ENCODE assay signal across 1 cellular context in the genomic region with DNA sequence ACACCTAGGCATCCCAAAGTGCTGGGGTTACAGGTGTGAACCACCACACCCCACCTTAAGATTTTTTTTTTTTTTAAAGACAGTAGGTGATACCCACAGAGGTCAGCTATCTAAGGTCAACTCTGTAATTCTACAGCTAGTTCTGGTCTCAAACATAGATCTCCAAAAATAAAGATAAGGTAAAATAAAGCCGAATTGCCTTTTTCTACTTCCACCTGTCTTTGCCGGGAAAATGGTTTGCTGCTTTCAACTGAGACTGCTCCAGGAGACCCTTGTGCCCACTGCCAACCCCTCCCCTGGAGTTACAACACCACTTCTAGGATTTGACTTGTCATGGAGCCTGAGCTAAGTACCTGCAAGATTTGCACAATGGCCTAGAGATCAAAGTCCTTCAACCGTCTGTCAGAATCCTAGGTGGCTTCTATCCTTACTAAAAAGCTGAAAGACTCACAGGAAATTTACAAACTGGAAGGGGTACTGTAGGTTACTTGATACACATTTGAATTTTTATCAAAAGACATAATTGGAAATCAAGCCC.
TF ChIP-seq lines count a peak whose summit lies in the region.

No MANE protein-coding gene starts in this region.

TF ChIP-seq in HepG2, 621 proteins besides CTCF, POLR2A, EP300 and RAD21 (continued from another document and continues in another):
- TF ChIP-seq CREM (IDR thresholded peaks at IDR 0.05) = peak; percentile 53; the same call in 1 of the 2 replicates
- no peak for TF ChIP-seq CREM (CRISPR knock-in tag; IDR thresholded peaks at IDR 0.05)
- no peak for TF ChIP-seq HNRNPH1 (optimal IDR thresholded peaks at IDR 0.05; ENCODE audit: low read depth, low read length)
- TF ChIP-seq FOXK1 (CRISPR knock-in tag; IDR thresholded peaks at IDR 0.05; ENCODE audit: borderline replicate concordance, low read depth) = no peak; the same call in 1 of the 2 replicates
- TF ChIP-seq, protein P1, sequence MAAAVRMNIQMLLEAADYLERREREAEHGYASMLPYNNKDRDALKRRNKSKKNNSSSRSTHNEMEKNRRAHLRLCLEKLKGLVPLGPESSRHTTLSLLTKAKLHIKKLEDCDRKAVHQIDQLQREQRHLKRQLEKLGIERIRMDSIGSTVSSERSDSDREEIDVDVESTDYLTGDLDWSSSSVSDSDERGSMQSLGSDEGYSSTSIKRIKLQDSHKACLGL (CRISPR knock-in tag; IDR thresholded peaks at IDR 0.05) = no peak
- peak; percentile 91 for TF ChIP-seq THAP11 (CRISPR knock-in tag; IDR thresholded peaks at IDR 0.05)
- TF ChIP-seq, protein P2, sequence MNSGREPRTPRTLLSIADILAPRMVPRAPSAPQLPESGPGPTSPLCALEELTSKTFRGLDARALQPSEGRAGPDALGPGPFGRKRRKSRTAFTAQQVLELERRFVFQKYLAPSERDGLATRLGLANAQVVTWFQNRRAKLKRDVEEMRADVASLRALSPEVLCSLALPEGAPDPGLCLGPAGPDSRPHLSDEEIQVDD (CRISPR knock-in tag; IDR thresholded peaks at IDR 0.05; ENCODE audit: borderline replicate concordance) = no peak
- TF ChIP-seq MZF1 (CRISPR knock-in tag; IDR thresholded peaks at IDR 0.05; ENCODE audit: borderline replicate concordance) = no peak
- TF ChIP-seq, protein P3, sequence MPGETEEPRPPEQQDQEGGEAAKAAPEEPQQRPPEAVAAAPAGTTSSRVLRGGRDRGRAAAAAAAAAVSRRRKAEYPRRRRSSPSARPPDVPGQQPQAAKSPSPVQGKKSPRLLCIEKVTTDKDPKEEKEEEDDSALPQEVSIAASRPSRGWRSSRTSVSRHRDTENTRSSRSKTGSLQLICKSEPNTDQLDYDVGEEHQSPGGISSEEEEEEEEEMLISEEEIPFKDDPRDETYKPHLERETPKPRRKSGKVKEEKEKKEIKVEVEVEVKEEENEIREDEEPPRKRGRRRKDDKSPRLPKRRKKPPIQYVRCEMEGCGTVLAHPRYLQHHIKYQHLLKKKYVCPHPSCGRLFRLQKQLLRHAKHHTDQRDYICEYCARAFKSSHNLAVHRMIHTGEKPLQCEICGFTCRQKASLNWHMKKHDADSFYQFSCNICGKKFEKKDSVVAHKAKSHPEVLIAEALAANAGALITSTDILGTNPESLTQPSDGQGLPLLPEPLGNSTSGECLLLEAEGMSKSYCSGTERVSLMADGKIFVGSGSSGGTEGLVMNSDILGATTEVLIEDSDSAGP (CRISPR knock-in tag; IDR thresholded peaks at IDR 0.05; ENCODE audit: borderline replicate concordance) = no peak
- no peak for TF ChIP-seq ZNF709 (CRISPR knock-in tag; IDR thresholded peaks at IDR 0.05)
- no peak for TF ChIP-seq HMG20B (CRISPR knock-in tag; conservative IDR thresholded peaks at IDR 0.05)
- no peak for TF ChIP-seq CREB1 (IDR thresholded peaks at IDR 0.05)
- peak; percentile 44; the same call in 1 of the 2 replicates for TF ChIP-seq CREB1 (CRISPR knock-in tag; IDR thresholded peaks at IDR 0.05)
- TF ChIP-seq ZNF205 (CRISPR knock-in tag; IDR thresholded peaks at IDR 0.05) = peak; percentile 67; the same call in 1 of the 2 replicates
- TF ChIP-seq ZNF143 (CRISPR knock-in tag; IDR thresholded peaks at IDR 0.05) = 0 out of 2 replicates have a peak, but pooled peaks have one; percentile 26
- no peak for TF ChIP-seq MTA3 (CRISPR knock-in tag; IDR thresholded peaks at IDR 0.05)
- TF ChIP-seq, protein P4, sequence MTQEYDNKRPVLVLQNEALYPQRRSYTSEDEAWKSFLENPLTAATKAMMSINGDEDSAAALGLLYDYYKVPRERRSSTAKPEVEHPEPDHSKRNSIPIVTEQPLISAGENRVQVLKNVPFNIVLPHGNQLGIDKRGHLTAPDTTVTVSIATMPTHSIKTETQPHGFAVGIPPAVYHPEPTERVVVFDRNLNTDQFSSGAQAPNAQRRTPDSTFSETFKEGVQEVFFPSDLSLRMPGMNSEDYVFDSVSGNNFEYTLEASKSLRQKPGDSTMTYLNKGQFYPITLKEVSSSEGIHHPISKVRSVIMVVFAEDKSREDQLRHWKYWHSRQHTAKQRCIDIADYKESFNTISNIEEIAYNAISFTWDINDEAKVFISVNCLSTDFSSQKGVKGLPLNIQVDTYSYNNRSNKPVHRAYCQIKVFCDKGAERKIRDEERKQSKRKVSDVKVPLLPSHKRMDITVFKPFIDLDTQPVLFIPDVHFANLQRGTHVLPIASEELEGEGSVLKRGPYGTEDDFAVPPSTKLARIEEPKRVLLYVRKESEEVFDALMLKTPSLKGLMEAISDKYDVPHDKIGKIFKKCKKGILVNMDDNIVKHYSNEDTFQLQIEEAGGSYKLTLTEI (CRISPR knock-in tag; conservative IDR thresholded peaks at IDR 0.05) = no peak
- no peak for TF ChIP-seq SSRP1 (CRISPR knock-in tag; IDR thresholded peaks at IDR 0.05)
- no peak for TF ChIP-seq PCBP1 (IDR thresholded peaks at IDR 0.05; ENCODE audit: borderline replicate concordance, low read depth, low read length)
- TF ChIP-seq ARNT (IDR thresholded peaks at IDR 0.05) = no peak
- TF ChIP-seq, protein P5, sequence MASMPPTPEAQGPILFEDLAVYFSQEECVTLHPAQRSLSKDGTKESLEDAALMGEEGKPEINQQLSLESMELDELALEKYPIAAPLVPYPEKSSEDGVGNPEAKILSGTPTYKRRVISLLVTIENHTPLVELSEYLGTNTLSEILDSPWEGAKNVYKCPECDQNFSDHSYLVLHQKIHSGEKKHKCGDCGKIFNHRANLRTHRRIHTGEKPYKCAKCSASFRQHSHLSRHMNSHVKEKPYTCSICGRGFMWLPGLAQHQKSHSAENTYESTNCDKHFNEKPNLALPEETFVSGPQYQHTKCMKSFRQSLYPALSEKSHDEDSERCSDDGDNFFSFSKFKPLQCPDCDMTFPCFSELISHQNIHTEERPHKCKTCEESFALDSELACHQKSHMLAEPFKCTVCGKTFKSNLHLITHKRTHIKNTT (CRISPR knock-in tag; IDR thresholded peaks at IDR 0.05) = no peak
- TF ChIP-seq KLF12 (CRISPR knock-in tag; IDR thresholded peaks at IDR 0.05; ENCODE audit: borderline replicate concordance) = 0 out of 2 replicates have a peak, but pooled peaks have one; percentile 29
- TF ChIP-seq HOXA7 (CRISPR knock-in tag; IDR thresholded peaks at IDR 0.05) = no peak
- TF ChIP-seq, protein P6, sequence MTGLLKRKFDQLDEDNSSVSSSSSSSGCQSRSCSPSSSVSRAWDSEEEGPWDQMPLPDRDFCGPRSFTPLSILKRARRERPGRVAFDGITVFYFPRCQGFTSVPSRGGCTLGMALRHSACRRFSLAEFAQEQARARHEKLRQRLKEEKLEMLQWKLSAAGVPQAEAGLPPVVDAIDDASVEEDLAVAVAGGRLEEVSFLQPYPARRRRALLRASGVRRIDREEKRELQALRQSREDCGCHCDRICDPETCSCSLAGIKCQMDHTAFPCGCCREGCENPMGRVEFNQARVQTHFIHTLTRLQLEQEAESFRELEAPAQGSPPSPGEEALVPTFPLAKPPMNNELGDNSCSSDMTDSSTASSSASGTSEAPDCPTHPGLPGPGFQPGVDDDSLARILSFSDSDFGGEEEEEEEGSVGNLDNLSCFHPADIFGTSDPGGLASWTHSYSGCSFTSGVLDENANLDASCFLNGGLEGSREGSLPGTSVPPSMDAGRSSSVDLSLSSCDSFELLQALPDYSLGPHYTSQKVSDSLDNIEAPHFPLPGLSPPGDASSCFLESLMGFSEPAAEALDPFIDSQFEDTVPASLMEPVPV (CRISPR knock-in tag; IDR thresholded peaks at IDR 0.05) = no peak
- TF ChIP-seq, protein P7, sequence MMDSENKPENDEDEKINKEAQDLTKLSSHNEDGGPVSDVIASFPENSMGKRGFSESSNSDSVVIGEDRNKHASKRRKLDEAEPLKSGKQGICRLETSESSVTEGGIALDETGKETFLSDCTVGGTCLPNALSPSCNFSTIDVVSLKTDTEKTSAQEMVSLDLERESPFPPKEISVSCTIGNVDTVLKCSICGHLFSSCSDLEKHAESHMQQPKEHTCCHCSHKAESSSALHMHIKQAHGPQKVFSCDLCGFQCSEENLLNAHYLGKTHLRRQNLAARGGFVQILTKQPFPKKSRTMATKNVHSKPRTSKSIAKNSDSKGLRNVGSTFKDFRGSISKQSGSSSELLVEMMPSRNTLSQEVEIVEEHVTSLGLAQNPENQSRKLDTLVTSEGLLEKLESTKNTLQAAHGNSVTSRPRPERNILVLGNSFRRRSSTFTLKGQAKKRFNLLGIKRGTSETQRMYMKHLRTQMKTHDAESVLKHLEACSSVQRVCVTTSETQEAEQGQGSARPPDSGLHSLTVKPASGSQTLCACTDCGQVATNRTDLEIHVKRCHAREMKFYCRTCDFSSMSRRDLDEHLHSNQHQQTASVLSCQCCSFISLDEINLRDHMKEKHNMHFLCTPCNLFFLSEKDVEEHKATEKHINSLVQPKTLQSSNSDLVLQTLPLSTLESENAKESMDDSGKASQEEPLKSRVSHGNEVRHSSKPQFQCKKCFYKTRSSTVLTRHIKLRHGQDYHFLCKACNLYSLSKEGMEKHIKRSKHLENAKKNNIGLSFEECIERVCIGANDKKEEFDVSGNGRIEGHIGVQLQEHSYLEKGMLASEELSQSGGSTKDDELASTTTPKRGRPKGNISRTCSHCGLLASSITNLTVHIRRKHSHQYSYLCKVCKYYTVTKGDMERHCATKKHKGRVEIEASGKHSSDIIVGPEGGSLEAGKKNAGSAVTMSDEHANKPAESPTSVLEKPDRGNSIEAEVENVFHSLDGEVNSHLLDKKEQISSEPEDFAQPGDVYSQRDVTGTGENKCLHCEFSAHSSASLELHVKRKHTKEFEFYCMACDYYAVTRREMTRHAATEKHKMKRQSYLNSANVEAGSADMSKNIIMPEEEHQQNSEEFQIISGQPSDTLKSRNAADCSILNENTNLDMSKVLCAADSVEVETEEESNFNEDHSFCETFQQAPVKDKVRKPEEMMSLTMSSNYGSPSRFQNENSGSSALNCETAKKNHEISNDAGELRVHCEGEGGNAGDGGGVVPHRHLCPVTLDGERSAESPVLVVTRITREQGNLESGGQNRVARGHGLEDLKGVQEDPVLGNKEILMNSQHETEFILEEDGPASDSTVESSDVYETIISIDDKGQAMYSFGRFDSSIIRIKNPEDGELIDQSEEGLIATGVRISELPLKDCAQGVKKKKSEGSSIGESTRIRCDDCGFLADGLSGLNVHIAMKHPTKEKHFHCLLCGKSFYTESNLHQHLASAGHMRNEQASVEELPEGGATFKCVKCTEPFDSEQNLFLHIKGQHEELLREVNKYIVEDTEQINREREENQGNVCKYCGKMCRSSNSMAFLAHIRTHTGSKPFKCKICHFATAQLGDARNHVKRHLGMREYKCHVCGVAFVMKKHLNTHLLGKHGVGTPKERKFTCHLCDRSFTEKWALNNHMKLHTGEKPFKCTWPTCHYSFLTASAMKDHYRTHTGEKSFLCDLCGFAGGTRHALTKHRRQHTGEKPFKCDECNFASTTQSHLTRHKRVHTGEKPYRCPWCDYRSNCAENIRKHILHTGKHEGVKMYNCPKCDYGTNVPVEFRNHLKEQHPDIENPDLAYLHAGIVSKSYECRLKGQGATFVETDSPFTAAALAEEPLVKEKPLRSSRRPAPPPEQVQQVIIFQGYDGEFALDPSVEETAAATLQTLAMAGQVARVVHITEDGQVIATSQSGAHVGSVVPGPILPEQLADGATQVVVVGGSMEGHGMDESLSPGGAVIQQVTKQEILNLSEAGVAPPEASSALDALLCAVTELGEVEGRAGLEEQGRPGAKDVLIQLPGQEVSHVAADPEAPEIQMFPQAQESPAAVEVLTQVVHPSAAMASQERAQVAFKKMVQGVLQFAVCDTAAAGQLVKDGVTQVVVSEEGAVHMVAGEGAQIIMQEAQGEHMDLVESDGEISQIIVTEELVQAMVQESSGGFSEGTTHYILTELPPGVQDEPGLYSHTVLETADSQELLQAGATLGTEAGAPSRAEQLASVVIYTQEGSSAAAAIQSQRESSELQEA (CRISPR knock-in tag; IDR thresholded peaks at IDR 0.05; ENCODE audit: not compliant biosample characterization) = no peak
- TF ChIP-seq HMG20A (CRISPR knock-in tag; IDR thresholded peaks at IDR 0.05; ENCODE audit: borderline replicate concordance) = peak; percentile 72; the same call in 1 of the 2 replicates
- 0 out of 2 replicates have a peak, but pooled peaks have one; percentile 49 for TF ChIP-seq NFKBIZ (CRISPR knock-in tag; IDR thresholded peaks at IDR 0.05)
- peak; percentile 38; the same call in 1 of the 2 replicates for TF ChIP-seq IRF2 (CRISPR knock-in tag; IDR thresholded peaks at IDR 0.05)
- TF ChIP-seq EEA1 (CRISPR knock-in tag; IDR thresholded peaks at IDR 0.05; ENCODE audit: borderline replicate concordance) = no peak
- TF ChIP-seq, protein P8, sequence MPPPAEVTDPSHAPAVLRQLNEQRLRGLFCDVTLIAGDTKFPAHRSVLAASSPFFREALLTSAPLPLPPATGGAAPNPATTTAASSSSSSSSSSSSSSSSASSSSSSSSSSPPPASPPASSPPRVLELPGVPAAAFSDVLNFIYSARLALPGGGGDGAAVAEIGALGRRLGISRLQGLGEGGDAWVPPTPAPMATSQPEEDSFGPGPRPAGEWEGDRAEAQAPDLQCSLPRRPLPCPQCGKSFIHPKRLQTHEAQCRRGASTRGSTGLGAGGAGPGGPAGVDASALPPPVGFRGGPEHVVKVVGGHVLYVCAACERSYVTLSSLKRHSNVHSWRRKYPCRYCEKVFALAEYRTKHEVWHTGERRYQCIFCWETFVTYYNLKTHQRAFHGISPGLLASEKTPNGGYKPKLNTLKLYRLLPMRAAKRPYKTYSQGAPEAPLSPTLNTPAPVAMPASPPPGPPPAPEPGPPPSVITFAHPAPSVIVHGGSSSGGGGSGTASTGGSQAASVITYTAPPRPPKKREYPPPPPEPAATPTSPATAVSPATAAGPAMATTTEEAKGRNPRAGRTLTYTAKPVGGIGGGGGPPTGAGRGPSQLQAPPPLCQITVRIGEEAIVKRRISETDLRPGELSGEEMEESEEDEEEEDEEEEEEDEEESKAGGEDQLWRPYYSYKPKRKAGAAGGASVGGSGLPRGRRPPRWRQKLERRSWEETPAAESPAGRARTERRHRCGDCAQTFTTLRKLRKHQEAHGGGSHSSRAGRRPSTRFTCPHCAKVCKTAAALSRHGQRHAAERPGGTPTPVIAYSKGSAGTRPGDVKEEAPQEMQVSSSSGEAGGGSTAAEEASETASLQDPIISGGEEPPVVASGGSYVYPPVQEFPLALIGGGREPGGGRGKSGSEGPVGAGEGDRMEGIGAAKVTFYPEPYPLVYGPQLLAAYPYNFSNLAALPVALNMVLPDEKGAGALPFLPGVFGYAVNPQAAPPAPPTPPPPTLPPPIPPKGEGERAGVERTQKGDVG (CRISPR knock-in tag; IDR thresholded peaks at IDR 0.05; ENCODE audit: borderline replicate concordance) = no peak
